In the genomic region with DNA sequence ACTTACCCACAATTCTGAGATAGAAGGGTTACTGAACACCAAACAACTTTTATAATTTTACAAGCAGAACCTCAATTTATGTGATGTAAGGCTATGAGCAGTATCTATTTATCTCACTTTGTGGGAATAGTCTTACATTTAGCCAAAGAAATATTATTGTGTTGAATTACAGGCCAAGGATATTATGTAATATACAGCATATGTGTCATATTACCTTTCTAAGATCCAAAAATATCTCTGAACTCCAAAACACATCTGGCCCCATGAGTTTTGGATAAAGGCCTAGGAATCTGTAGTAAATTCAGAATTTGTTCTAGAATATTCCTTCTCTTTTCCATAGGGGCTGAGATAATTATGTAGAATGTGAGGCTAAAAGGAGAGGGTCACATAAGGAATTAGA, we compare ENCODE assay signal across 25 cellular contexts.
"Had no signal": no experiment of that assay in that cellular context is flagged by ENCODE, and none has a peak within 500 bp of the region (broad histone marks: within the 10 kb centered on the region; RNA-seq: fewer than 3 reads in every experiment).

No MANE protein-coding gene starts in this region.

- H3K27ac Mint-ChIP-seq: activated CD4-positive, alpha-beta T cell treated with anti-CD3 and anti-CD28 coated beads, Interleukin-2, amount 10 ng/mL, durations not matched to agents 7 days and 5 days; activated CD8-positive, alpha-beta memory T cell treated with anti-CD3 and anti-CD28 coated beads, Interleukin-2, amount 10 ng/mL, durations not matched to agents 7 days and 5 days; activated CD8-positive, alpha-beta T cell treated with anti-CD3 and anti-CD28 coated beads for 36 hours; activated naive CD4-positive, alpha-beta T cell treated with anti-CD3 and anti-CD28 coated beads, Interleukin-2, amount 50 U/mL, for 24 hours; effector memory CD8-positive, alpha-beta T cell; naive B cell; progenitor cell of endocrine pancreas; stimulated activated effector memory CD8-positive, alpha-beta T cell treated with anti-CD3 and anti-CD28 coated beads, Interleukin-12 subunit alpha, Interleukin-12 subunit beta, amount 100 ng/mL, for 72 hours; stimulated activated naive CD8-positive, alpha-beta T cell treated with anti-CD3 and anti-CD28 coated beads, Interleukin-15, amount 100 ng/mL, for 72 hours had no signal

- H3K27ac ChIP-seq: brain microvascular endothelial cell, right atrium auricular region, suprapubic skin, WERI-Rb-1 had no signal

- H3K27me3 ChIP-seq: brain microvascular endothelial cell, right atrium auricular region, suprapubic skin, transverse colon had no signal

- H3K4me3 ChIP-seq: lung, right atrium auricular region, suprapubic skin, transverse colon had no signal

- H3K36me3 ChIP-seq: brain microvascular endothelial cell, right atrium auricular region, suprapubic skin, WERI-Rb-1 had no signal

- H3K4me3 Mint-ChIP-seq: activated CD4-positive, alpha-beta T cell treated with anti-CD3 and anti-CD28 coated beads, Interleukin-2, amount 10 ng/mL, durations not matched to agents 7 days and 5 days; activated CD8-positive, alpha-beta memory T cell treated with anti-CD3 and anti-CD28 coated beads, Interleukin-2, amount 10 ng/mL, durations not matched to agents 7 days and 5 days; activated CD8-positive, alpha-beta T cell treated with anti-CD3 and anti-CD28 coated beads for 36 hours; activated naive CD4-positive, alpha-beta T cell treated with anti-CD3 and anti-CD28 coated beads, Interleukin-2, amount 50 U/mL, for 24 hours; effector memory CD8-positive, alpha-beta T cell; naive B cell; neural crest cell; stimulated activated effector memory CD8-positive, alpha-beta T cell treated with anti-CD3 and anti-CD28 coated beads, Interleukin-12 subunit alpha, Interleukin-12 subunit beta, amount 100 ng/mL, for 72 hours; stimulated activated naive CD8-positive, alpha-beta T cell treated with anti-CD3 and anti-CD28 coated beads, Interleukin-15, amount 100 ng/mL, for 72 hours had no signal

- H3K36me3 Mint-ChIP-seq: stimulated activated effector memory CD8-positive, alpha-beta T cell treated with anti-CD3 and anti-CD28 coated beads, Interleukin-12 subunit alpha, Interleukin-12 subunit beta, amount 100 ng/mL, for 72 hours had no signal

- DNase-seq: activated CD4-positive, alpha-beta T cell treated with anti-CD3 and anti-CD28 coated beads, Interleukin-2, amount 10 ng/mL, durations not matched to agents 7 days and 5 days; activated CD4-positive, CD25-positive, alpha-beta regulatory T cell treated with anti-CD3 and anti-CD28 coated beads, Interleukin-2, amount 50 U/mL, for 72 hours; activated CD8-positive, alpha-beta memory T cell treated with anti-CD3 and anti-CD28 coated beads, Interleukin-2, amount 10 ng/mL, durations not matched to agents 7 days and 5 days; activated CD8-positive, alpha-beta T cell treated with anti-CD3 and anti-CD28 coated beads for 36 hours; activated gamma-delta T cell treated with Interleukin-2 at 50 U/mL for 16 hours; activated T-cell treated with anti-CD3 and anti-CD28 coated beads for 4 hours; aorta; brain microvascular endothelial cell; central memory CD4-positive, alpha-beta T cell; effector memory CD8-positive, alpha-beta T cell; kidney; naive B cell; small intestine; stimulated activated CD4-positive, alpha-beta T cell treated with anti-CD3 and anti-CD28 coated beads, Interleukin-2, amount 100 ng/mL, for 24 hours; stimulated activated naive CD8-positive, alpha-beta T cell treated with anti-CD3 and anti-CD28 coated beads, Interleukin-15, amount 100 ng/mL, for 72 hours; T-helper 1 cell; transverse colon; WERI-Rb-1 had no signal

- H3K4me1 ChIP-seq: right atrium auricular region, suprapubic skin had no signal

- H3K4me1 Mint-ChIP-seq: activated CD4-positive, alpha-beta T cell treated with anti-CD3 and anti-CD28 coated beads, Interleukin-2, amount 10 ng/mL, durations not matched to agents 7 days and 5 days; activated CD8-positive, alpha-beta memory T cell treated with anti-CD3 and anti-CD28 coated beads, Interleukin-2, amount 10 ng/mL, durations not matched to agents 7 days and 5 days; activated naive CD4-positive, alpha-beta T cell treated with anti-CD3 and anti-CD28 coated beads, Interleukin-2, amount 50 U/mL, for 24 hours; naive B cell; stimulated activated effector memory CD8-positive, alpha-beta T cell treated with anti-CD3 and anti-CD28 coated beads, Interleukin-12 subunit alpha, Interleukin-12 subunit beta, amount 100 ng/mL, for 72 hours; stimulated activated naive CD8-positive, alpha-beta T cell treated with anti-CD3 and anti-CD28 coated beads, Interleukin-15, amount 100 ng/mL, for 72 hours had no signal

- H3K27me3 Mint-ChIP-seq: activated CD8-positive, alpha-beta T cell treated with anti-CD3 and anti-CD28 coated beads for 36 hours; activated naive CD4-positive, alpha-beta T cell treated with anti-CD3 and anti-CD28 coated beads, Interleukin-2, amount 50 U/mL, for 24 hours; progenitor cell of endocrine pancreas; stimulated activated naive CD8-positive, alpha-beta T cell treated with anti-CD3 and anti-CD28 coated beads, Interleukin-15, amount 100 ng/mL, for 72 hours had no signal
